Comparison of ENCODE assay signal across 12 cellular contexts in genomic region chr4:6472008-6472386, GRCh38. TPM values are rescaled to one million over a fixed set of nuclear protein-coding genes. Genes with fewer than 3 reads are reported as not detected.
DNase-seq lines count a peak whose midpoint lies in the region; ATAC-seq and TF ChIP-seq lines count a peak whose summit lies in the region.
"Had no signal": no experiment of that assay in that cellular context is flagged by ENCODE, and none has a peak within 500 bp of the region (broad histone marks: within the 10 kb centered on the region; RNA-seq: fewer than 3 reads in every experiment).

No MANE protein-coding gene starts in this region.

- no peak overlapping the region for H3K27ac ChIP-seq in hepatocyte
- no peak overlapping the region for H3K27ac ChIP-seq in psoas muscle
- H3K27ac ChIP-seq: KMS-11 had no signal

- H3K9me2 ChIP-seq in hepatocyte (replicated peaks; ENCODE audit: insufficient read depth) = no peaks in the 10 kb centered on the region

- TF ChIP-seq CTCF in hepatocyte (IDR thresholded peaks at IDR 0.05; ENCODE audit: poor library complexity) = no peak
- TF ChIP-seq CTCF in psoas muscle (IDR thresholded peaks at IDR 0.05) = no peak

- H3K4me1 ChIP-seq in NT2/D1 (ENCODE audit: insufficient read depth, insufficient read length) = peaks cover 12% of the 10 kb centered on the region
- H3K4me1 ChIP-seq in hepatocyte (ENCODE audit: insufficient read depth) = peaks cover 3% of the 10 kb centered on the region
- no peaks in the 10 kb centered on the region for H3K4me1 ChIP-seq in psoas muscle

- no peak overlapping the region for H2AFZ ChIP-seq in hepatocyte

- H3K27me3 ChIP-seq in NT2/D1 (ENCODE audit: insufficient read depth, insufficient read length) = peaks cover 71% of the 10 kb centered on the region
- peaks cover 71% of the 10 kb centered on the region for H3K27me3 ChIP-seq in hepatocyte
- peaks cover 3 to 77% (median 30%) of the 10 kb centered on the region in 3 donors for H3K27me3 ChIP-seq in psoas muscle (ENCODE audit: insufficient read depth in 3 of 3, low read length in 2 of 3)

- 2% methylated on average over 33 of the region's 44 CpGs for WGBS in hepatocyte (ENCODE audit: low lambda C conversion rate, missing lambda C conversion rate)
- WGBS in psoas muscle, 3 donors = 0 to 1% (median 1%) methylated on average over 26 to 44 of the region's 44 CpGs

- H3K9me3 ChIP-seq in NT2/D1 (ENCODE audit: insufficient read depth, low read length) (no peaks in the 10 kb centered on the region), hepatocyte (ENCODE audit: low read depth) (no peaks in the 10 kb centered on the region), psoas muscle (no peaks in the 10 kb centered on the region)

- peak overlapping the region; percentile 46 for H3K9ac ChIP-seq in NT2/D1 (ENCODE audit: insufficient read length, low read depth)
- H3K9ac ChIP-seq: KMS-11 had no signal

- H4K20me1 ChIP-seq in hepatocyte (ENCODE audit: insufficient read depth, poor library complexity, severe bottlenecking) = no peaks in the 10 kb centered on the region

- H3K4me3 ChIP-seq in NT2/D1 (ENCODE audit: insufficient read length, low read depth) (peak overlapping the region; percentile 67), hepatocyte (no peak overlapping the region), psoas muscle (peak overlapping the region; percentile 63)

- H3K79me2 ChIP-seq in hepatocyte = no peaks in the 10 kb centered on the region

- no peaks in the 10 kb centered on the region for H3K36me3 ChIP-seq in NT2/D1 (ENCODE audit: insufficient read depth, insufficient read length, low read length)
- no peaks in the 10 kb centered on the region for H3K36me3 ChIP-seq in hepatocyte (replicated peaks; ENCODE audit: insufficient read depth, low read depth)
- no peaks in the 10 kb centered on the region for H3K36me3 ChIP-seq in psoas muscle (ENCODE audit: insufficient read depth in 1 of 2, low read depth in 1 of 2)

- intact Hi-C loops in psoas muscle (cut with DNase I) = no loop called here

- no peak for ATAC-seq in psoas muscle
- ATAC-seq in GM21367 (IDR thresholded peaks at IDR 0.05; ENCODE audit: unreplicated experiment) = no peak
- no peak for ATAC-seq in GM18511 (IDR thresholded peaks at IDR 0.05; ENCODE audit: unreplicated experiment)

- DNase-seq in NCI-H1092 treated with DMSO at 0.1 percent for 48 hours (lab: John Stamatoyannopoulos, UW) (peak; percentile 19), NCI-H1092 (lab: John Stamatoyannopoulos, UW) (no peak), NT2/D1 (ENCODE audit: low read depth, low spot score) (no peak), hepatocyte (ENCODE audit: low spot score) (no peak), psoas muscle (no peak), NCI-H510A (lab: John Stamatoyannopoulos, UW) (no peak)
- DNase-seq: DND-41, midbrain, NCI-H2107 had no signal

- peak overlapping the region; percentile 87 for H3K4me2 ChIP-seq in hepatocyte
- H3K4me2 ChIP-seq: KMS-11 had no signal

RNA-seq across cellular contexts. Expression of gene PPP2R2C, which starts 0.4 kb away (rescaled TPM):
- 0.48 and 0.67 TPM in 2 replicates for total RNA-seq in hepatocyte
- 0.22 and 0.35 TPM in 2 replicates for polyA plus RNA-seq in hepatocyte
- 1 to 10 TPM in 3 of 4 donors, under 1 TPM in 1; 0.62 to 2.1 (median 1.4) TPM for total RNA-seq in psoas muscle
- 1 to 10 TPM in 1 of 3 donors, under 1 TPM in 2; 0.08 to 3.2 (median 0.52) TPM for polyA plus RNA-seq in psoas muscle
